17 cellular contexts compared by ENCODE assay signal in genomic region chr7:30160329-30160728, GRCh38. TPM values are rescaled to one million over a fixed set of nuclear protein-coding genes. Genes with fewer than 3 reads are reported as not detected.
DNase-seq lines count a peak whose midpoint lies in the region; ATAC-seq and TF ChIP-seq lines count a peak whose summit lies in the region.
"Had no signal": no experiment of that assay in that cellular context is flagged by ENCODE, and none has a peak within 500 bp of the region (broad histone marks: within the 10 kb centered on the region; RNA-seq: fewer than 3 reads in every experiment).

No MANE protein-coding gene starts in this region.

- POLR2A ChIA-PET in activated naive CD8-positive, alpha-beta T cell treated with anti-CD3 and anti-CD28 coated beads, Interleukin-2, amount 10 ng/mL, durations not matched to agents 7 days and 5 days (lab: Charles Lee), result no interaction called here

- no peak overlapping the region for H3K4me3 Mint-ChIP-seq in activated naive CD8-positive, alpha-beta T cell treated with anti-CD3 and anti-CD28 coated beads, Interleukin-2, amount 10 ng/mL, durations not matched to agents 7 days and 5 days
- no peak overlapping the region for H3K4me3 Mint-ChIP-seq in activated naive CD8-positive, alpha-beta T cell treated with anti-CD3 and anti-CD28 coated beads for 36 hours
- no peak overlapping the region for H3K4me3 Mint-ChIP-seq in T-helper 17 cell
- H3K4me3 Mint-ChIP-seq in immature natural killer cell, result peak overlapping the region in 1 of 5 donors; percentile 15
- no peak overlapping the region for H3K4me3 Mint-ChIP-seq in type B pancreatic cell
- H3K4me3 Mint-ChIP-seq: activated naive CD4-positive, alpha-beta T cell treated with anti-CD3 and anti-CD28 coated beads, Interleukin-2, amount 50 U/mL, for 24 hours; nephron progenitor cell had no signal

- no peak for DNase-seq in activated naive CD8-positive, alpha-beta T cell treated with anti-CD3 and anti-CD28 coated beads, Interleukin-2, amount 10 ng/mL, durations not matched to agents 7 days and 5 days
- DNase-seq in activated naive CD8-positive, alpha-beta T cell treated with anti-CD3 and anti-CD28 coated beads for 36 hours, result no peak
- no peak for DNase-seq in T-helper 17 cell
- no peak for DNase-seq in immature natural killer cell
- no peak for DNase-seq in type B pancreatic cell (ENCODE audit: extremely low spot score, unreplicated experiment)
- no peak for DNase-seq in NCI-H2081 (lab: John Stamatoyannopoulos, UW)
- DNase-seq in NCI-H1930 (lab: John Stamatoyannopoulos, UW), result no peak
- DNase-seq: activated CD4-positive, alpha-beta T cell treated with anti-CD3 and anti-CD28 coated beads for 1 hour; activated T-cell treated with anti-CD3 and anti-CD28 coated beads for 4 hours; effector CD4-positive, alpha-beta T cell; heart right ventricle; MG63; T-helper 9 cell had no signal

- H3K27me3 Mint-ChIP-seq in activated naive CD8-positive, alpha-beta T cell treated with anti-CD3 and anti-CD28 coated beads, Interleukin-2, amount 10 ng/mL, durations not matched to agents 7 days and 5 days, result no peaks in the 10 kb centered on the region
- no peaks in the 10 kb centered on the region for H3K27me3 Mint-ChIP-seq in activated naive CD8-positive, alpha-beta T cell treated with anti-CD3 and anti-CD28 coated beads for 36 hours
- H3K27me3 Mint-ChIP-seq in T-helper 17 cell (peaks cover 4% of the 10 kb centered on the region), immature natural killer cell (ENCODE audit: low read depth in 3 of 3) (no peaks in the 10 kb centered on the region), type B pancreatic cell (no peaks in the 10 kb centered on the region)
- H3K27me3 Mint-ChIP-seq: activated naive CD4-positive, alpha-beta T cell treated with anti-CD3 and anti-CD28 coated beads, Interleukin-2, amount 50 U/mL, for 24 hours had no signal

- ATAC-seq in activated naive CD8-positive, alpha-beta T cell treated with anti-CD3 and anti-CD28 coated beads, Interleukin-2, amount 10 ng/mL, durations not matched to agents 7 days and 5 days (ENCODE audit: low read depth), result no peak
- ATAC-seq in T-helper 17 cell (no peak), GM18868 (IDR thresholded peaks at IDR 0.05; ENCODE audit: unreplicated experiment) (no peak)

- H3K4me1 Mint-ChIP-seq in activated naive CD8-positive, alpha-beta T cell treated with anti-CD3 and anti-CD28 coated beads, Interleukin-2, amount 10 ng/mL, durations not matched to agents 7 days and 5 days, result peaks cover 68% of the 10 kb centered on the region
- peaks cover 52% of the 10 kb centered on the region for H3K4me1 Mint-ChIP-seq in activated naive CD8-positive, alpha-beta T cell treated with anti-CD3 and anti-CD28 coated beads for 36 hours
- H3K4me1 Mint-ChIP-seq in T-helper 17 cell, result peaks cover 30% of the 10 kb centered on the region
- H3K4me1 Mint-ChIP-seq in immature natural killer cell, result peaks cover 55 to 61% of the 10 kb centered on the region in 2 donors
- H3K4me1 Mint-ChIP-seq in type B pancreatic cell (ENCODE audit: unreplicated experiment), result peaks cover 45% of the 10 kb centered on the region

- TF ChIP-seq CTCF in type B pancreatic cell (conservative IDR thresholded peaks at IDR 0.05), result no peak

- H3K27ac Mint-ChIP-seq in activated naive CD8-positive, alpha-beta T cell treated with anti-CD3 and anti-CD28 coated beads, Interleukin-2, amount 10 ng/mL, durations not matched to agents 7 days and 5 days, result peak overlapping the region; percentile 46
- H3K27ac Mint-ChIP-seq in activated naive CD8-positive, alpha-beta T cell treated with anti-CD3 and anti-CD28 coated beads for 36 hours, result no peak overlapping the region
- peak overlapping the region; percentile 84 for H3K27ac Mint-ChIP-seq in T-helper 17 cell
- peak overlapping the region; percentile 2 to 67 (median 56) for H3K27ac Mint-ChIP-seq in immature natural killer cell
- H3K27ac Mint-ChIP-seq in type B pancreatic cell, result peak overlapping the region; percentile 0
- H3K27ac Mint-ChIP-seq: activated naive CD4-positive, alpha-beta T cell treated with anti-CD3 and anti-CD28 coated beads, Interleukin-2, amount 50 U/mL, for 24 hours; nephron progenitor cell had no signal

- H3K9me3 Mint-ChIP-seq in activated naive CD8-positive, alpha-beta T cell treated with anti-CD3 and anti-CD28 coated beads, Interleukin-2, amount 10 ng/mL, durations not matched to agents 7 days and 5 days, result no peaks in the 10 kb centered on the region
- H3K9me3 Mint-ChIP-seq in activated naive CD8-positive, alpha-beta T cell treated with anti-CD3 and anti-CD28 coated beads for 36 hours, result no peaks in the 10 kb centered on the region
- no peaks in the 10 kb centered on the region for H3K9me3 Mint-ChIP-seq in immature natural killer cell
- H3K9me3 Mint-ChIP-seq in type B pancreatic cell, result no peaks in the 10 kb centered on the region
- H3K9me3 Mint-ChIP-seq: activated naive CD4-positive, alpha-beta T cell treated with anti-CD3 and anti-CD28 coated beads, Interleukin-2, amount 50 U/mL, for 24 hours; nephron progenitor cell had no signal

- no peaks in the 10 kb centered on the region for H3K9me3 ChIP-seq in T-helper 17 cell (ENCODE audit: control insufficient read depth, low read length, poor library complexity, severe bottlenecking)
- H3K9me3 ChIP-seq: Caco-2, heart right ventricle, MG63 had no signal

- H3K36me3 Mint-ChIP-seq in activated naive CD8-positive, alpha-beta T cell treated with anti-CD3 and anti-CD28 coated beads, Interleukin-2, amount 10 ng/mL, durations not matched to agents 7 days and 5 days, result no peaks in the 10 kb centered on the region
- no peaks in the 10 kb centered on the region for H3K36me3 Mint-ChIP-seq in activated naive CD8-positive, alpha-beta T cell treated with anti-CD3 and anti-CD28 coated beads for 36 hours
- H3K36me3 Mint-ChIP-seq in T-helper 17 cell (ENCODE audit: low read depth) (peaks cover 4% of the 10 kb centered on the region), immature natural killer cell (no peaks in the 10 kb centered on the region), type B pancreatic cell (peaks cover 4% of the 10 kb centered on the region)

RNA-seq across cellular contexts. Expression of gene MTURN, which starts 25.5 kb away (rescaled TPM):
- 1 to 10 TPM; 6.1 to 9.7 TPM for total RNA-seq in activated naive CD8-positive, alpha-beta T cell treated with anti-CD3 and anti-CD28 coated beads, Interleukin-2, amount 10 ng/mL, durations not matched to agents 7 days and 5 days
- total RNA-seq in activated naive CD8-positive, alpha-beta T cell treated with anti-CD3 and anti-CD28 coated beads for 36 hours, result 1 to 10 TPM; 2.2 to 2.3 TPM
- 10 to 100 TPM; 25.1 to 91.0 TPM for total RNA-seq in T-helper 17 cell
- 10 to 100 TPM in 1 of 3 donors, 1 to 10 TPM in 2; 7.1 to 11.0 (median 7.2) TPM for polyA plus RNA-seq in immature natural killer cell
- 16.6 and 23.3 TPM in 2 replicates for total RNA-seq in type B pancreatic cell (ENCODE audit: low replicate concordance)
